In the genomic region with DNA sequence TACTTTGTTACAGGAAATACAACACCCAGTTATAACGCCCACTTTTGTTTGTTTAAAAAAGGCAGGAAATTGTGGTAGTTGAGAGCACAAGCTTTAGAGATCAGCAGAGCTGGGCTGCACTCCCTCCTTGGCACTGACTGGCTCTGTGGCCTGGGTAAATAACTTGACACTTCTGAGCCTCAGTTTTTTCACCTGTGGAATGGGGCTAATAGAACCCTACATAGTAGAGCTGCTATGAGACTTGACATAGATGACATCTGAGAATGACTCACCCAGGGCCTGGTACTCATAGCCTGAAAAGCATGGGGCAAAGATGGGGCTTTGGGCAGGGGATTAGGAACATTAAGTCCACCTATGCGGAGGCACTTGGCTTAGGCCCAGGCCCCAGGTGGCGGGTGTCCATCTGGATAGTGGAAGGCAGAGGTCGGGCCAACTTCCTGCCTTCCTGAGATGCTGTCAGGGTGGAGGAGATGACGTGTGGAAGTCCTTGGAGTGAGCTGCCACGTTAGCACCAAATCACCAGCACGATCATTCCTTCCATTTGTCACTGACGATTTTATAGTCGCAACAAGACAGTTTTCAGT, we compare ENCODE assay signal across 12 cellular contexts.
DNase-seq lines count a peak whose midpoint lies in the region; ATAC-seq, FAIRE-seq and TF ChIP-seq lines count a peak whose summit lies in the region.
"Had no signal": no experiment of that assay in that cellular context is flagged by ENCODE, and none has a peak within 500 bp of the region (broad histone marks: within the 10 kb centered on the region; RNA-seq: fewer than 3 reads in every experiment).

No MANE protein-coding gene starts in this region.

- TF ChIP-seq CTCF in Peyer's patch (IDR thresholded peaks at IDR 0.05): no peak

- H3K27ac ChIP-seq in Peyer's patch (peak overlapping the region; percentile 20 to 65 (median 46)), neuronal stem cell (replicated peaks; ENCODE audit: low read length) (no peak overlapping the region)
- H3K27ac ChIP-seq: body of pancreas, epithelial cell of prostate had no signal

- peak; percentile 70 for FAIRE-seq in GM12891 (lab: Jason Lieb, UNC)

- H3K23ac ChIP-seq in neuronal stem cell (ENCODE audit: low read depth, low read length, poor library complexity): no peak overlapping the region

- peak overlapping the region; percentile 34 for H3K4me3 Mint-ChIP-seq in activated naive CD4-positive, alpha-beta T cell treated with anti-CD3 and anti-CD28 coated beads, Interleukin-2, amount 10 ng/mL, durations not matched to agents 7 days and 5 days
- H3K4me3 Mint-ChIP-seq: WTC11 had no signal

- no peaks in the 10 kb centered on the region for H3K27me3 Mint-ChIP-seq in activated naive CD4-positive, alpha-beta T cell treated with anti-CD3 and anti-CD28 coated beads, Interleukin-2, amount 10 ng/mL, durations not matched to agents 7 days and 5 days

- no peak overlapping the region for H3K4ac ChIP-seq in neuronal stem cell (ENCODE audit: low read length)

- H3K36me3 ChIP-seq in Peyer's patch: no peaks in the 10 kb centered on the region
- no peaks in the 10 kb centered on the region for H3K36me3 ChIP-seq in neuronal stem cell (replicated peaks in 1 of 2; ENCODE audit: control insufficient read depth in 2 of 2, insufficient read depth in 2 of 2, low read length in 2 of 2)

- no peaks in the 10 kb centered on the region for H3K9me3 ChIP-seq in Peyer's patch
- no peaks in the 10 kb centered on the region for H3K9me3 ChIP-seq in neuronal stem cell (replicated peaks in 1 of 2; ENCODE audit: control insufficient read depth in 2 of 2, insufficient read depth in 1 of 2, low read depth in 1 of 2, low read length in 2 of 2)

- no peak overlapping the region for H2BK15ac ChIP-seq in neuronal stem cell (ENCODE audit: low read length)

- peak overlapping the region; percentile 35 for H2AK5ac ChIP-seq in neuronal stem cell (ENCODE audit: low read depth, low read length)

- H2BK12ac ChIP-seq in neuronal stem cell (ENCODE audit: low read length): no peak overlapping the region

- TF ChIP-seq POLR2A in GM12891 (IDR thresholded peaks at IDR 0.05; ENCODE audit: low read depth, low read length): no peak
- TF ChIP-seq POLR2A in Peyer's patch (IDR thresholded peaks at IDR 0.05): no peak

- no peak overlapping the region for H3K4me2 ChIP-seq in neuronal stem cell (ENCODE audit: insufficient read depth, low read length, poor library complexity, severe bottlenecking)

- H4K91ac ChIP-seq in neuronal stem cell (ENCODE audit: low read depth, low read length, poor library complexity): no peak overlapping the region

- no peak overlapping the region for H2BK120ac ChIP-seq in neuronal stem cell (ENCODE audit: low read depth, low read length)

- H3K36me3 Mint-ChIP-seq in activated naive CD4-positive, alpha-beta T cell treated with anti-CD3 and anti-CD28 coated beads, Interleukin-2, amount 10 ng/mL, durations not matched to agents 7 days and 5 days: peaks cover 27% of the 10 kb centered on the region
- H3K36me3 Mint-ChIP-seq: WTC11 had no signal

- no peak overlapping the region for H3K18ac ChIP-seq in neuronal stem cell (ENCODE audit: low read length)

- peaks cover 0 to 6% (median 0%) of the 10 kb centered on the region in 4 donors for H3K4me1 ChIP-seq in Peyer's patch
- H3K4me1 ChIP-seq in neuronal stem cell (ENCODE audit: control insufficient read depth in 2 of 2, insufficient read depth in 1 of 2, low read depth in 1 of 2, low read length in 2 of 2): no peaks in the 10 kb centered on the region

- H3K9me3 Mint-ChIP-seq in activated naive CD4-positive, alpha-beta T cell treated with anti-CD3 and anti-CD28 coated beads, Interleukin-2, amount 10 ng/mL, durations not matched to agents 7 days and 5 days: peaks cover 16% of the 10 kb centered on the region

- H2AFZ ChIP-seq in neuronal stem cell (ENCODE audit: low read length): no peak overlapping the region

- H3K4me3 ChIP-seq in Peyer's patch: no peak overlapping the region
- no peak overlapping the region for H3K4me3 ChIP-seq in neuronal stem cell (ENCODE audit: low read length in 2 of 2)
- H3K4me3 ChIP-seq: body of pancreas had no signal

- WGBS in neuronal stem cell (ENCODE audit: extremely low coverage in 2 of 2, insufficient read length in 2 of 2, insufficient replicate concordance in 1 of 2), 2 donors: no CpG with 5 or more reads among the region's 9 CpGs

- H3K27ac Mint-ChIP-seq in activated naive CD4-positive, alpha-beta T cell treated with anti-CD3 and anti-CD28 coated beads, Interleukin-2, amount 10 ng/mL, durations not matched to agents 7 days and 5 days: peak overlapping the region; percentile 99
- H3K27ac Mint-ChIP-seq: WTC11 had no signal

- no peaks in the 10 kb centered on the region for H3K79me1 ChIP-seq in neuronal stem cell (ENCODE audit: low read depth, low read length)

- DNase-seq in GM12891 (ENCODE audit: insufficient read length, low spot score) (no peak), Peyer's patch (peak in 2 of 3 donors; percentile 47 to 68), neuronal stem cell (ENCODE audit: low spot score) (no peak), ureter (ENCODE audit: low spot score) (no peak)
- DNase-seq in activated naive CD4-positive, alpha-beta T cell treated with anti-CD3 and anti-CD28 coated beads, Interleukin-2, amount 10 ng/mL, durations not matched to agents 7 days and 5 days: peak; percentile 72
- DNase-seq in activated CD8-positive, alpha-beta memory T cell treated with anti-CD3 and anti-CD28 coated beads for 24 hours: no peak
- DNase-seq: body of pancreas, EL, NCI-H2029 had no signal

- H3K27me3 ChIP-seq in Peyer's patch (no peaks in the 10 kb centered on the region), neuronal stem cell (ENCODE audit: control insufficient read depth in 3 of 3, insufficient read depth in 3 of 3, low read depth in 1 of 3, low read length in 3 of 3) (peaks cover 0 to 7% (median 2%) of the 10 kb centered on the region in 3 experiments)
- H3K27me3 ChIP-seq: body of pancreas had no signal

- ATAC-seq in GM18861 (IDR thresholded peaks at IDR 0.05; ENCODE audit: unreplicated experiment): no peak
- ATAC-seq: body of pancreas, WTC11 had no signal

- H4K8ac ChIP-seq in neuronal stem cell (ENCODE audit: low read depth, low read length): no peak overlapping the region

- H3K14ac ChIP-seq in neuronal stem cell (ENCODE audit: low read length): no peak overlapping the region

- no peak overlapping the region for H3K9ac ChIP-seq in neuronal stem cell (ENCODE audit: low read depth, low read length, poor library complexity)

- H3K4me1 Mint-ChIP-seq in activated naive CD4-positive, alpha-beta T cell treated with anti-CD3 and anti-CD28 coated beads, Interleukin-2, amount 10 ng/mL, durations not matched to agents 7 days and 5 days: peaks cover 94% of the 10 kb centered on the region
- H3K4me1 Mint-ChIP-seq: WTC11 had no signal

- CTCF ChIA-PET in activated naive CD4-positive, alpha-beta T cell treated with anti-CD3 and anti-CD28 coated beads, Interleukin-2, amount 10 ng/mL, durations not matched to agents 7 days and 5 days (lab: Charles Lee): interaction anchor here (0.8 to 14.6 kb wide), 4 partner anchors 10 to 33 kb away, joined by 4 to 144 read pairs (median 10); no protein-coding TSS in a partner anchor

- no peak overlapping the region for H2BK5ac ChIP-seq in neuronal stem cell (ENCODE audit: low read length)

TF ChIP-seq in GM12891, 5 proteins besides CTCF, POLR2A, EP300 and RAD21:
- TF ChIP-seq SPI1 (IDR thresholded peaks at IDR 0.05; ENCODE audit: low read depth, low read length) (no peak), POLR2AphosphoS5 (IDR thresholded peaks at IDR 0.05; ENCODE audit: low read depth, low read length) (no peak), PAX5 (IDR thresholded peaks at IDR 0.05; ENCODE audit: insufficient read depth, low read length, severe bottlenecking) (no peak), POU2F2 (IDR thresholded peaks at IDR 0.05; ENCODE audit: low read depth, low read length) (no peak)

Comparison
In these comparisons a context has a peak if more than half of its experiments do, and no peak if none do; other contexts are left out.
1. DNase-seq: peak in Peyer's patch (2 of 3) and activated naive CD4-positive, alpha-beta T cell treated with anti-CD3 and anti-CD28 coated beads, Interleukin-2, amount 10 ng/mL, durations not matched to agents 7 days and 5 days (single experiment); none in GM12891 (single experiment), neuronal stem cell (single experiment), activated CD8-positive, alpha-beta memory T cell treated with anti-CD3 and anti-CD28 coated beads for 24 hours (single experiment) and ureter (single experiment).